ENCODE assay signal across 14 cellular contexts in the genomic region with DNA sequence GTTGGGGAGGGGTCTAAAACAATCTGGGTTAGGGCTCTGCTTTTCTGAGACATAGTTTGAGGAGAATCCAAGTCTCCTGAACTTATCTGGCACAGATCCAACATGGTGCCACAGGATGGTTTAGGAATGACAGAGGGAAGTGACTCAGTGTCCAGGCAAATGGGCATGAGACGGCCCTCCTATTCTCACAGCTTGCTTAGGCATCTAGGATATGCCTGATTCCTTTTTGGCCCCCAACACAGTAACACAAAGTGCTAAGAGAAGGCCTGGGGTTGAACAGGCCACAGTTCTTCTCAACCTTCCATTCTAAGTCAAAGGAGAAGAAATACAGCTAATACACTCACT.
DNase-seq lines count a peak whose midpoint lies in the region; FAIRE-seq and TF ChIP-seq lines count a peak whose summit lies in the region.
"Had no signal": no experiment of that assay in that cellular context is flagged by ENCODE, and none has a peak within 500 bp of the region (broad histone marks: within the 10 kb centered on the region; RNA-seq: fewer than 3 reads in every experiment).

No MANE protein-coding gene starts in this region.

- H3K9me2 ChIP-seq in hepatocyte (replicated peaks; ENCODE audit: insufficient read depth) = no peaks in the 10 kb centered on the region

- H3K27me3 ChIP-seq in hepatocyte = no peaks in the 10 kb centered on the region

- no peak overlapping the region for H2AFZ ChIP-seq in hepatocyte

- peak overlapping the region; percentile 67 for H3K27ac ChIP-seq in hepatocyte
- H3K27ac ChIP-seq: 22Rv1 had no signal

- no peak overlapping the region for H3K4me2 ChIP-seq in hepatocyte

- peaks cover 33% of the 10 kb centered on the region for H3K4me1 ChIP-seq in hepatocyte (ENCODE audit: insufficient read depth)

- no peaks in the 10 kb centered on the region for H3K36me3 ChIP-seq in hepatocyte (replicated peaks; ENCODE audit: insufficient read depth, low read depth)

- FAIRE-seq in urothelium cell line (lab: Jason Lieb, UNC) (peak; percentile 77), GM12892 (lab: Jason Lieb, UNC) (no peak)

- H3K4me3 ChIP-seq in hepatocyte = no peak overlapping the region

- TF ChIP-seq POLR2A in GM12892 (IDR thresholded peaks at IDR 0.05; ENCODE audit: low read depth, low read length) = no peak

- no peak for TF ChIP-seq CTCF in hepatocyte (IDR thresholded peaks at IDR 0.05; ENCODE audit: poor library complexity)

- no peaks in the 10 kb centered on the region for H3K9me3 ChIP-seq in hepatocyte (ENCODE audit: low read depth)

- H3K79me2 ChIP-seq in hepatocyte = no peaks in the 10 kb centered on the region

- DNase-seq in activated effector memory CD4-positive, alpha-beta T cell treated with anti-CD3 and anti-CD28 coated beads, Interleukin-2, amount 50 U/mL, for 16 hours = peak; percentile 6
- no peak for DNase-seq in activated effector memory CD4-positive, alpha-beta T cell treated with Interleukin-2 at 50 U/mL for 16 hours
- DNase-seq in T1000 (lab: John Stamatoyannopoulos, UW) (peak; percentile 13), hepatocyte (ENCODE audit: low spot score) (no peak), urothelium cell line (ENCODE audit: low spot score) (peak; percentile 68), GM12892 (ENCODE audit: insufficient read length) (no peak), GOT3 (lab: John Stamatoyannopoulos, UW) (no peak), Ammon's horn (ENCODE audit: low spot score) (no peak)
- DNase-seq: activated CD4-positive, alpha-beta memory T cell treated with anti-CD3 and anti-CD28 coated beads, Interleukin-2, amount 10 ng/mL, durations not matched to agents 7 days and 5 days; activated naive CD4-positive, alpha-beta T cell treated with anti-CD3 and anti-CD28 coated beads, Interleukin-2, amount 50 U/mL, for 16 hours; immature natural killer cell; right cardiac atrium; substantia nigra had no signal

- no peaks in the 10 kb centered on the region for H4K20me1 ChIP-seq in hepatocyte (ENCODE audit: insufficient read depth, poor library complexity, severe bottlenecking)

- WGBS in hepatocyte (ENCODE audit: low lambda C conversion rate, missing lambda C conversion rate) = 92% methylated on average over 1 of the region's 1 CpG

Comparison
In these comparisons a context has a peak if more than half of its experiments do, and no peak if none do; other contexts are left out.
1. DNase-seq: peak in activated effector memory CD4-positive, alpha-beta T cell treated with anti-CD3 and anti-CD28 coated beads, Interleukin-2, amount 50 U/mL, for 16 hours (single experiment), T1000 (single experiment) and urothelium cell line (single experiment); none in activated effector memory CD4-positive, alpha-beta T cell treated with Interleukin-2 at 50 U/mL for 16 hours (single experiment), hepatocyte (single experiment), GM12892 (single experiment), GOT3 (single experiment) and Ammon's horn (single experiment).